Comparison of ENCODE assay signal across 9 cellular contexts in genomic region chr4:164997324-164997723, GRCh38. TPM values are rescaled to one million over a fixed set of nuclear protein-coding genes. Genes with fewer than 3 reads are reported as not detected.
DNase-seq lines count a peak whose midpoint lies in the region; ATAC-seq and TF ChIP-seq lines count a peak whose summit lies in the region.
"Had no signal": no experiment of that assay in that cellular context is flagged by ENCODE, and none has a peak within 500 bp of the region (broad histone marks: within the 10 kb centered on the region; RNA-seq: fewer than 3 reads in every experiment).

No MANE protein-coding gene starts in this region.

- H3K27ac ChIP-seq in osteoblast (ENCODE audit: low read depth, low read length) (no peak overlapping the region), esophagus squamous epithelium (no peak overlapping the region)

- CTCF ChIA-PET in WTC11 (lab: Charles Lee) = no interaction called here

- no peak overlapping the region for H3K27ac Mint-ChIP-seq in WTC11

- intact Hi-C loops in esophagus squamous epithelium (cut with DNase I) = no loop called here

- H3K4me2 ChIP-seq in Loucy (ENCODE audit: low read depth, low read length, poor library complexity, severe bottlenecking) (no peak overlapping the region), osteoblast (ENCODE audit: insufficient read depth, low read length) (no peak overlapping the region)

- H3K36me3 ChIP-seq in Loucy (ENCODE audit: insufficient read depth, low read length) = no peaks in the 10 kb centered on the region
- H3K36me3 ChIP-seq in osteoblast (ENCODE audit: insufficient read depth, low read length) = no peaks in the 10 kb centered on the region
- no peaks in the 10 kb centered on the region for H3K36me3 ChIP-seq in esophagus squamous epithelium

- ATAC-seq in WTC11 = peak; percentile 44; the same call in 1 of the 2 replicates

- H2AFZ ChIP-seq in Loucy (ENCODE audit: low read length) = no peak overlapping the region
- H2AFZ ChIP-seq in osteoblast (ENCODE audit: low read length) = no peak overlapping the region

- H3K4me1 Mint-ChIP-seq in WTC11 = peaks cover 8% of the 10 kb centered on the region

- H3K9ac ChIP-seq in Loucy (ENCODE audit: low read depth, low read length, poor library complexity, severe bottlenecking) = no peak overlapping the region

- H3K9me3 ChIP-seq in Loucy (ENCODE audit: insufficient read depth, low read depth, low read length) (no peaks in the 10 kb centered on the region), osteoblast (ENCODE audit: low read depth, low read length) (no peaks in the 10 kb centered on the region), esophagus squamous epithelium (no peaks in the 10 kb centered on the region)

- DNase-seq in NCI-H2227 (lab: John Stamatoyannopoulos, UW; ENCODE audit: unreplicated experiment) = peak; percentile 2
- no peak for DNase-seq in NCI-H2227 treated with DMSO at 0.1 percent for 48 hours (lab: John Stamatoyannopoulos, UW)
- no peak for DNase-seq in WTC11 (ENCODE audit: low spot score)
- no peak for DNase-seq in osteoblast (ENCODE audit: insufficient read length, low spot score, missing footprints)
- DNase-seq in esophagus squamous epithelium (lab: John Stamatoyannopoulos, UW) = no peak
- no peak for DNase-seq in NCI-H1092 (lab: John Stamatoyannopoulos, UW)
- DNase-seq in stimulated activated CD4-positive, alpha-beta T cell treated with anti-CD3 and anti-CD28 coated beads, Interleukin-15, amount 100 ng/mL, for 24 hours = no peak
- DNase-seq: NCI-H510A treated with DMSO at 0.1 percent for 48 hours had no signal

- H3K27me3 ChIP-seq in Loucy (ENCODE audit: insufficient read depth, low read length, poor library complexity, severe bottlenecking) (no peaks in the 10 kb centered on the region), osteoblast (ENCODE audit: insufficient read depth, low read length) (no peaks in the 10 kb centered on the region), esophagus squamous epithelium (no peaks in the 10 kb centered on the region)

- POLR2A ChIA-PET in WTC11 (lab: Charles Lee) = no interaction called here

- WGBS in esophagus squamous epithelium, 2 donors = 75 to 79% methylated on average over 2 of the region's 2 CpGs

- H3K9me2 ChIP-seq in Loucy (replicated peaks; ENCODE audit: low read depth, low read length) = no peaks in the 10 kb centered on the region

- H3K4me1 ChIP-seq in Loucy (ENCODE audit: insufficient read depth, low read length, poor library complexity, severe bottlenecking) (no peaks in the 10 kb centered on the region), osteoblast (ENCODE audit: insufficient read depth, low read length) (no peaks in the 10 kb centered on the region), esophagus squamous epithelium (no peaks in the 10 kb centered on the region)

- H3K79me2 ChIP-seq in Loucy (ENCODE audit: insufficient read depth, low read length) (no peaks in the 10 kb centered on the region), osteoblast (ENCODE audit: insufficient read depth, low read length) (no peaks in the 10 kb centered on the region)

- no peaks in the 10 kb centered on the region for H4K20me1 ChIP-seq in Loucy (ENCODE audit: insufficient read depth, low read length, poor library complexity, severe bottlenecking)
- H4K20me1 ChIP-seq in osteoblast (ENCODE audit: insufficient read depth, low read length) = no peaks in the 10 kb centered on the region

- H3K27me3 Mint-ChIP-seq in WTC11 (ENCODE audit: low read depth) = no peaks in the 10 kb centered on the region

- no peaks in the 10 kb centered on the region for H3K9me3 Mint-ChIP-seq in WTC11

- H3F3A ChIP-seq in Loucy (ENCODE audit: low read depth) = no peaks in the 10 kb centered on the region

- H3K4me3 Mint-ChIP-seq in WTC11 = no peak overlapping the region

- no peaks in the 10 kb centered on the region for H3K36me3 Mint-ChIP-seq in WTC11

- H3K4me3 ChIP-seq in Loucy (ENCODE audit: low read length, poor library complexity, severe bottlenecking) = no peak overlapping the region
- H3K4me3 ChIP-seq in osteoblast (ENCODE audit: insufficient read depth, low read length) = no peak overlapping the region
- H3K4me3 ChIP-seq in esophagus squamous epithelium = no peak overlapping the region

- TF ChIP-seq CTCF in Loucy (conservative IDR thresholded peaks at IDR 0.05; ENCODE audit: low read length) (peak; percentile 34), WTC11 (IDR thresholded peaks at IDR 0.05) (no peak), osteoblast (IDR thresholded peaks at IDR 0.05; ENCODE audit: extremely low read depth, low read depth, low read length) (peak; percentile 24), esophagus squamous epithelium (IDR thresholded peaks at IDR 0.05) (no peak)

- TF ChIP-seq POLR2A in esophagus squamous epithelium (IDR thresholded peaks at IDR 0.05) = no peak

TF ChIP-seq in WTC11, 78 proteins besides CTCF, POLR2A, EP300 and RAD21:
- TF ChIP-seq TEAD4 (CRISPR knock-in tag; IDR thresholded peaks at IDR 0.05) (no peak), FOXJ3 (CRISPR knock-in tag; IDR thresholded peaks at IDR 0.05; ENCODE audit: borderline replicate concordance) (no peak), NR1H2 (CRISPR knock-in tag; IDR thresholded peaks at IDR 0.05) (no peak), E2F5 (CRISPR knock-in tag; IDR thresholded peaks at IDR 0.05) (no peak), NR2C2 (CRISPR knock-in tag; IDR thresholded peaks at IDR 0.05) (no peak), ZNF423 (CRISPR knock-in tag; IDR thresholded peaks at IDR 0.05) (no peak), ERG (CRISPR knock-in tag; IDR thresholded peaks at IDR 0.05) (no peak), ZNF281 (CRISPR knock-in tag; IDR thresholded peaks at IDR 0.05) (no peak), USF1 (CRISPR knock-in tag; IDR thresholded peaks at IDR 0.05) (no peak), ETV6 (CRISPR knock-in tag; IDR thresholded peaks at IDR 0.05) (no peak), SP1 (CRISPR knock-in tag; conservative IDR thresholded peaks at IDR 0.05) (no peak), ZMAT4 (CRISPR knock-in tag; IDR thresholded peaks at IDR 0.05) (no peak), HMGA2 (CRISPR knock-in tag; IDR thresholded peaks at IDR 0.05) (no peak)

RNA-seq across cellular contexts. Expression of gene TRIM61, which starts 19.9 kb away (rescaled TPM):
- total RNA-seq in WTC11 (2021) (2.8 to 3.0 TPM (median 2.8 TPM) in 3 replicates), osteoblast (3.8 and 4.7 TPM in 2 replicates), esophagus squamous epithelium (under 1 TPM in 1 of 4 donors, not detected in 3; 0.15 TPM)

RNA-seq across cellular contexts. Expression of gene TRIM60, which starts 34.5 kb away (rescaled TPM):
- total RNA-seq in WTC11 (2021) = not detected in 3 replicates
- not detected in 2 replicates for total RNA-seq in osteoblast
- total RNA-seq in esophagus squamous epithelium = not detected

RNA-seq across cellular contexts. Expression of gene TRIM75, which starts 56.3 kb away (rescaled TPM):
- total RNA-seq in WTC11 (2021) (not detected in 3 replicates), osteoblast (not detected in 2 replicates), esophagus squamous epithelium (not detected)

Comparison
In these comparisons a context has a peak if more than half of its experiments do, and no peak if none do; other contexts are left out.
1. CTCF ChIP-seq: peak in Loucy (single experiment) and osteoblast (single experiment); none in WTC11 (single experiment) and esophagus squamous epithelium (0 of 6).